In genomic region chr3:128237348-128238099, GRCh38 we compare ENCODE assay signal across 20 cellular contexts.
DNase-seq lines count a peak whose midpoint lies in the region; ATAC-seq and TF ChIP-seq lines count a peak whose summit lies in the region.
"Had no signal": no experiment of that assay in that cellular context is flagged by ENCODE, and none has a peak within 500 bp of the region (broad histone marks: within the 10 kb centered on the region; RNA-seq: fewer than 3 reads in every experiment).

No MANE protein-coding gene starts in this region.

- peaks cover 53% of the 10 kb centered on the region for H3K4me1 ChIP-seq in BE2C
- H3K4me1 ChIP-seq in IMR-90 (ENCODE audit: control insufficient read depth, insufficient read depth, low read length): no peaks in the 10 kb centered on the region
- peaks cover 39% of the 10 kb centered on the region for H3K4me1 ChIP-seq in PC-9 (replicated peaks; ENCODE audit: insufficient read depth)
- H3K4me1 ChIP-seq in foreskin keratinocyte: no peaks in the 10 kb centered on the region
- H3K4me1 ChIP-seq: HAP-1 had no signal

- H2AK9ac ChIP-seq in IMR-90 (replicated peaks; ENCODE audit: low read depth, low read length, poor library complexity): peak overlapping the region; percentile 57

- H3K56ac ChIP-seq in IMR-90 (ENCODE audit: extremely low read depth, insufficient read depth, low read length): no peak overlapping the region

- H2BK5ac ChIP-seq in IMR-90 (ENCODE audit: low read depth, low read length, poor library complexity, severe bottlenecking): no peak overlapping the region

- H3K4me2 ChIP-seq in IMR-90 (ENCODE audit: low read depth, low read length): no peak overlapping the region
- H3K4me2 ChIP-seq in PC-9: peak overlapping the region; percentile 34

- CTCF ChIA-PET in IMR-90 (lab: Yijun Ruan, JAX): no interaction called here
- CTCF ChIA-PET in PC-9 (lab: Charles Lee): no interaction called here

- no peaks in the 10 kb centered on the region for H3K36me3 Mint-ChIP-seq in glutamatergic neuron (ENCODE audit: unreplicated experiment)
- H3K36me3 Mint-ChIP-seq: natural killer cell treated with Interleukin-12 subunit alpha and Interleukin-12 subunit beta and Interleukin-15 and Interleukin-18, amount 100 ng/mL, for 72 hours had no signal

- H3K18ac ChIP-seq in IMR-90 (ENCODE audit: low read depth, low read length): no peak overlapping the region

- POLR2A ChIA-PET in IMR-90 (lab: Charles Lee; ENCODE audit: unreplicated experiment): no interaction called here
- POLR2A ChIA-PET in PC-9 (lab: Charles Lee; ENCODE audit: unreplicated experiment): no interaction called here

- H3K9me1 ChIP-seq in IMR-90 (ENCODE audit: insufficient read depth, low read length): 0 out of 2 replicates have a peak, but pooled peaks cover 9% of the 10 kb centered on the region

- H4K8ac ChIP-seq in IMR-90 (ENCODE audit: low read depth in 2 of 2, low read length in 2 of 2): no peak overlapping the region

- no peaks in the 10 kb centered on the region for H3K9me3 ChIP-seq in BE2C
- no peaks in the 10 kb centered on the region for H3K9me3 ChIP-seq in IMR-90 (ENCODE audit: control insufficient read depth, insufficient read depth, low read length)
- no peaks in the 10 kb centered on the region for H3K9me3 ChIP-seq in PC-9 (ENCODE audit: insufficient read depth, low read depth)
- H3K9me3 ChIP-seq: HAP-1, sigmoid colon had no signal

- H2AK5ac ChIP-seq in IMR-90 (ENCODE audit: low read depth, low read length): no peak overlapping the region

- peak; percentile 50 for DNase-seq in BE2C
- DNase-seq in IMR-90: no peak
- peak; percentile 28 to 78 for DNase-seq in PC-9
- DNase-seq in glutamatergic neuron: no peak
- DNase-seq in foreskin keratinocyte: no peak
- DNase-seq in stimulated activated CD4-positive, alpha-beta T cell treated with anti-CD3 and anti-CD28 coated beads, Interleukin-15, amount 100 ng/mL, for 24 hours: no peak
- DNase-seq: activated CD4-positive, alpha-beta T cell treated with anti-CD3 and anti-CD28 coated beads for 36 hours; activated naive CD4-positive, alpha-beta T cell treated with anti-CD3 and anti-CD28 coated beads, Interleukin-2, amount 50 U/mL, for 16 hours; activated T-cell treated with anti-CD3 and anti-CD28 coated beads, Interleukin-2, amount 50 U/mL, for 72 hours; cerebellar nuclear complex; KG1; sigmoid colon; stimulated activated CD8-positive, alpha-beta memory T cell treated with anti-CD3 and anti-CD28 coated beads, Interleukin-4, amount 100 ng/mL, for 48 hours; T-helper 1 cell had no signal

- H3K9me2 ChIP-seq in PC-9 (ENCODE audit: insufficient read depth): no peaks in the 10 kb centered on the region

- no peak for TF ChIP-seq POLR2A in IMR-90 (IDR thresholded peaks at IDR 0.05; ENCODE audit: low read depth, low read length)

- WGBS in IMR-90 (ENCODE audit: extremely low coverage in 2 of 2, insufficient read length in 1 of 2), 2 experiments: 71% methylated on average over 3 of the region's 3 CpGs; no CpG with 5 or more reads in 1 of the 2 experiments

- H3K36me3 ChIP-seq in BE2C (no peaks in the 10 kb centered on the region), IMR-90 (ENCODE audit: control insufficient read depth, insufficient read depth, low read length) (no peaks in the 10 kb centered on the region), PC-9 (ENCODE audit: low read depth) (no peaks in the 10 kb centered on the region)
- H3K36me3 ChIP-seq: HAP-1, sigmoid colon had no signal

- H4K91ac ChIP-seq in IMR-90 (ENCODE audit: insufficient read depth, low read depth, low read length): no peak overlapping the region

- H4K20me1 ChIP-seq in IMR-90 (ENCODE audit: insufficient read depth, low read length) (peaks cover 7% of the 10 kb centered on the region), PC-9 (ENCODE audit: insufficient read depth) (no peaks in the 10 kb centered on the region; the same call in 1 of the 2 replicates)

- H3K4me1 Mint-ChIP-seq in glutamatergic neuron (ENCODE audit: low read depth, unreplicated experiment): peaks cover 35% of the 10 kb centered on the region

- no peak overlapping the region for H2BK120ac ChIP-seq in IMR-90 (ENCODE audit: low read depth, low read length)

- peaks cover 3% of the 10 kb centered on the region for H3K9me3 Mint-ChIP-seq in glutamatergic neuron (ENCODE audit: unreplicated experiment)
- H3K9me3 Mint-ChIP-seq: activated T-cell treated with anti-CD3 and anti-CD28 coated beads, Interleukin-2, amount 50 U/mL, for 72 hours; natural killer cell treated with Interleukin-12 subunit alpha and Interleukin-12 subunit beta and Interleukin-15 and Interleukin-18, amount 100 ng/mL, for 72 hours had no signal

- dilution Hi-C loops in IMR-90 (cut with HindIII; ENCODE audit: low sequenced_read_pairs, unreplicated experiment): no loop called here

- H3K79me1 ChIP-seq in IMR-90 (ENCODE audit: low read depth in 1 of 2, low read length in 2 of 2): peaks cover 3 to 9% of the 10 kb centered on the region in 2 experiments; a peak in 3 of 4 replicates

- no peak for ATAC-seq in IMR-90 (ENCODE audit: low read depth)
- no peak for ATAC-seq in HG02840 (IDR thresholded peaks at IDR 0.05; ENCODE audit: low FRiP score, unreplicated experiment)
- ATAC-seq in foreskin keratinocyte: no peak
- no peak for ATAC-seq in GM21529 (IDR thresholded peaks at IDR 0.05; ENCODE audit: unreplicated experiment)
- ATAC-seq: activated CD4-positive, alpha-beta T cell treated with anti-CD3 and anti-CD28 coated beads for 36 hours; activated T-cell treated with anti-CD3 and anti-CD28 coated beads, Interleukin-2, amount 50 U/mL, for 72 hours; GM12878; natural killer cell treated with Interleukin-12 subunit alpha and Interleukin-12 subunit beta and Interleukin-15 and Interleukin-18, amount 100 ng/mL, for 72 hours had no signal

- no peak overlapping the region for H3K4ac ChIP-seq in IMR-90 (ENCODE audit: low read depth, low read length)

- H3K23ac ChIP-seq in IMR-90 (ENCODE audit: low read depth, low read length): no peak overlapping the region

- H3K27ac ChIP-seq in IMR-90 (ENCODE audit: insufficient read depth, low read length) (no peak overlapping the region), PC-9 (peak overlapping the region; percentile 52), foreskin keratinocyte (no peak overlapping the region)
- H3K27ac ChIP-seq: epithelial cell of prostate had no signal

- H3K9ac ChIP-seq in IMR-90 (ENCODE audit: low read depth, low read length): no peak overlapping the region

- H4K5ac ChIP-seq in IMR-90 (ENCODE audit: low read depth, low read length): no peak overlapping the region

- no peak overlapping the region for H3K27ac Mint-ChIP-seq in glutamatergic neuron (ENCODE audit: unreplicated experiment)
- H3K27ac Mint-ChIP-seq: activated CD4-positive, alpha-beta T cell treated with anti-CD3 and anti-CD28 coated beads for 36 hours; activated T-cell treated with anti-CD3 and anti-CD28 coated beads, Interleukin-2, amount 50 U/mL, for 72 hours; natural killer cell treated with Interleukin-12 subunit alpha and Interleukin-12 subunit beta and Interleukin-15 and Interleukin-18, amount 100 ng/mL, for 72 hours had no signal

- no peak for TF ChIP-seq RAD21 in IMR-90 (IDR thresholded peaks at IDR 0.05; ENCODE audit: low read length)

- H2AFZ ChIP-seq in IMR-90 (replicated peaks; ENCODE audit: low read length, poor library complexity) (no peak overlapping the region), PC-9 (no peak overlapping the region)

- in situ Hi-C loops in IMR-90 (cut with MboI; ENCODE audit: low sequenced_read_pairs): no loop called here

- H2BK20ac ChIP-seq in IMR-90 (ENCODE audit: low read depth, low read length): no peak overlapping the region

- intact Hi-C loops in IMR-90 (cut with micrococcal nuclease) (no loop called here), PC-9 (cut with micrococcal nuclease; ENCODE audit: unreplicated experiment) (no loop called here)

- H3K14ac ChIP-seq in IMR-90 (replicated peaks; ENCODE audit: low read depth, low read length): no peak overlapping the region

- H3K27me3 ChIP-seq in BE2C (no peaks in the 10 kb centered on the region), IMR-90 (ENCODE audit: control insufficient read depth, insufficient read depth, low read length) (no peaks in the 10 kb centered on the region), PC-9 (ENCODE audit: insufficient read depth, low read depth) (no peaks in the 10 kb centered on the region), foreskin keratinocyte (no peaks in the 10 kb centered on the region)
- H3K27me3 ChIP-seq: sigmoid colon had no signal

- TF ChIP-seq CTCF in BE2C (IDR thresholded peaks at IDR 0.05; ENCODE audit: low read depth, low read length) (no peak), IMR-90 (conservative IDR thresholded peaks at IDR 0.05; ENCODE audit: low read depth, low read length) (no peak), PC-9 (conservative IDR thresholded peaks at IDR 0.05) (no peak), glutamatergic neuron (IDR thresholded peaks at IDR 0.05; ENCODE audit: partially characterized antibody, unreplicated experiment) (no peak), foreskin keratinocyte (conservative IDR thresholded peaks at IDR 0.05) (no peak)

- H3F3A ChIP-seq in PC-9 (ENCODE audit: insufficient read depth, low read depth): peaks cover 23% of the 10 kb centered on the region

- H3K4me3 ChIP-seq in BE2C (ENCODE audit: low read depth, low read length) (no peak overlapping the region), IMR-90 (ENCODE audit: insufficient read depth, low read depth, low read length) (no peak overlapping the region), PC-9 (no peak overlapping the region)
- H3K4me3 ChIP-seq: GM12878, HAP-1, sigmoid colon had no signal

- H3K27me3 Mint-ChIP-seq in glutamatergic neuron (ENCODE audit: unreplicated experiment): no peaks in the 10 kb centered on the region
- H3K27me3 Mint-ChIP-seq: activated CD4-positive, alpha-beta T cell treated with anti-CD3 and anti-CD28 coated beads for 36 hours; natural killer cell treated with Interleukin-12 subunit alpha and Interleukin-12 subunit beta and Interleukin-15 and Interleukin-18, amount 100 ng/mL, for 72 hours had no signal

- BruUV-seq in IMR-90 (replicated peaks; lab: Mats Ljungman, UMichigan) (no TSS peak), PC-9 (replicated peaks; lab: Mats Ljungman, UMichigan) (no TSS peak)

- H3K4me3 Mint-ChIP-seq in glutamatergic neuron (ENCODE audit: unreplicated experiment): peak overlapping the region; percentile 23
- H3K4me3 Mint-ChIP-seq: activated CD4-positive, alpha-beta T cell treated with anti-CD3 and anti-CD28 coated beads for 36 hours; activated T-cell treated with anti-CD3 and anti-CD28 coated beads, Interleukin-2, amount 50 U/mL, for 72 hours; natural killer cell treated with Interleukin-12 subunit alpha and Interleukin-12 subunit beta and Interleukin-15 and Interleukin-18, amount 100 ng/mL, for 72 hours had no signal

- no peak overlapping the region for H2BK15ac ChIP-seq in IMR-90 (ENCODE audit: low read depth, low read length)

- H3K79me2 ChIP-seq in PC-9 (ENCODE audit: low read depth): peaks cover 5% of the 10 kb centered on the region

Comparison
In these comparisons a context has a peak if more than half of its experiments do, and no peak if none do; other contexts are left out.
1. DNase-seq: peak in BE2C (single experiment) and PC-9 (2 of 2); none in IMR-90 (single experiment), glutamatergic neuron (single experiment), foreskin keratinocyte (0 of 2) and stimulated activated CD4-positive, alpha-beta T cell treated with anti-CD3 and anti-CD28 coated beads, Interleukin-15, amount 100 ng/mL, for 24 hours (single experiment).